Comparison of ENCODE assay signal across 8 cellular contexts in genomic region chr12:108629824-108630476, GRCh38. TPM values are rescaled to one million over a fixed set of nuclear protein-coding genes. Genes with fewer than 3 reads are reported as not detected.
A peak's percentile ranks its signal among the peaks of the same experiment; 100 is the strongest.
DNase-seq lines count a peak whose midpoint lies in the region; ATAC-seq and TF ChIP-seq lines count a peak whose summit lies in the region.

No MANE protein-coding gene starts in this region.

- H3F3A ChIP-seq in MM.1S (ENCODE audit: insufficient read depth, low read length) (peaks cover 83% of the 10 kb centered on the region), smooth muscle cell (ENCODE audit: low read depth) (peaks cover 14% of the 10 kb centered on the region)

- DNase-seq in AG04450 (ENCODE audit: low read depth, low spot score) (no peak), MM.1S (peak; percentile 44), activated T-cell treated with anti-CD3 and anti-CD28 coated beads for 4 hours (peak; percentile 54), fibroblast of the aortic adventitia (ENCODE audit: low read depth) (peak; percentile 86), smooth muscle cell (lab: John Stamatoyannopoulos, UW; ENCODE audit: unreplicated experiment) (peak; percentile 31), Kasumi-1 (lab: John Stamatoyannopoulos, UW) (no peak), NCI-H2196 (lab: John Stamatoyannopoulos, UW; ENCODE audit: unreplicated experiment) (no peak)

- no peaks in the 10 kb centered on the region for H3K36me3 ChIP-seq in MM.1S (replicated peaks; ENCODE audit: insufficient read depth, low read length)
- H3K36me3 ChIP-seq in smooth muscle cell (ENCODE audit: low read depth) = no peaks in the 10 kb centered on the region

- H3K27me3 ChIP-seq in AG04450 (ENCODE audit: control insufficient read depth, insufficient read depth, low read length) = no peaks in the 10 kb centered on the region
- no peaks in the 10 kb centered on the region for H3K27me3 ChIP-seq in MM.1S (replicated peaks; ENCODE audit: insufficient read depth, low read length)
- no peaks in the 10 kb centered on the region for H3K27me3 ChIP-seq in smooth muscle cell (ENCODE audit: low read depth)

- H3K9me3 ChIP-seq in AG04450 (ENCODE audit: control insufficient read depth, insufficient read depth, low read length) (no peaks in the 10 kb centered on the region), MM.1S (replicated peaks; ENCODE audit: insufficient read depth, low read length) (no peaks in the 10 kb centered on the region), smooth muscle cell (replicated peaks; ENCODE audit: low read depth) (no peaks in the 10 kb centered on the region)

- H3K27ac ChIP-seq in AG04450 (ENCODE audit: low read depth, low read length) (peak overlapping the region; percentile 91), MM.1S (ENCODE audit: low read length) (peak overlapping the region; percentile 99), smooth muscle cell (ENCODE audit: low read depth) (peak overlapping the region; percentile 95)

- CTCF ChIA-PET in AG04450 (lab: Charles Lee) = interaction anchor here (0.8 to 5.2 kb wide), 4 partner anchors 12 to 173 kb away, joined by 3 to 44 read pairs (median 6); no protein-coding TSS in a partner anchor

- TF ChIP-seq CTCF in AG04450 (IDR thresholded peaks at IDR 0.05; ENCODE audit: low read depth, low read length) = no peak
- no peak for TF ChIP-seq CTCF in MM.1S (IDR thresholded peaks at IDR 0.05; ENCODE audit: low read length)
- no peak for TF ChIP-seq CTCF in fibroblast of the aortic adventitia (IDR thresholded peaks at IDR 0.05; ENCODE audit: insufficient read depth, low read length)
- TF ChIP-seq CTCF in smooth muscle cell (IDR thresholded peaks at IDR 0.05; ENCODE audit: borderline replicate concordance, insufficient read depth, poor library complexity, severe bottlenecking) = no peak

- peak overlapping the region; percentile 99 for H3K9ac ChIP-seq in MM.1S (ENCODE audit: low read length)
- peak overlapping the region; percentile 80 for H3K9ac ChIP-seq in smooth muscle cell (ENCODE audit: low read depth)

- H3K4me3 ChIP-seq in AG04450 (ENCODE audit: low read depth, low read length) (no peak overlapping the region), MM.1S (ENCODE audit: low read length) (peak overlapping the region; percentile 62), fibroblast of the aortic adventitia (ENCODE audit: low read depth, low read length) (no peak overlapping the region), smooth muscle cell (no peak overlapping the region)

- peaks cover 87% of the 10 kb centered on the region for H3K79me2 ChIP-seq in MM.1S (ENCODE audit: low read length)
- H3K79me2 ChIP-seq in smooth muscle cell (ENCODE audit: low read depth) = no peaks in the 10 kb centered on the region

- H2AFZ ChIP-seq in MM.1S (ENCODE audit: low read length) (no peak overlapping the region), smooth muscle cell (ENCODE audit: low read depth) (no peak overlapping the region)

- peaks cover 67% of the 10 kb centered on the region for H3K4me1 ChIP-seq in MM.1S (ENCODE audit: low read length)
- H3K4me1 ChIP-seq in smooth muscle cell (ENCODE audit: low read depth) = peaks cover 13% of the 10 kb centered on the region

- H3K9me2 ChIP-seq in MM.1S (replicated peaks; ENCODE audit: insufficient read depth, low read length) = no peaks in the 10 kb centered on the region

- H3K4me2 ChIP-seq in MM.1S (ENCODE audit: low read depth, low read length) = peak overlapping the region; percentile 96
- peak overlapping the region; percentile 60 for H3K4me2 ChIP-seq in smooth muscle cell

- 47% methylated on average over 17 of the region's 17 CpGs for WGBS in smooth muscle cell (ENCODE audit: low lambda C conversion rate)

- H4K20me1 ChIP-seq in MM.1S (ENCODE audit: insufficient read depth, low read length) = no peaks in the 10 kb centered on the region
- H4K20me1 ChIP-seq in smooth muscle cell (ENCODE audit: low read depth) = no peaks in the 10 kb centered on the region

- POLR2A ChIA-PET in AG04450 (lab: Yijun Ruan, JAX) = interaction anchor here (0.6 to 0.8 kb wide), 2 partner anchors 175 to 627 kb away, joined by 3 read pairs; no protein-coding TSS in a partner anchor

- no peak for ATAC-seq in HG03097 (IDR thresholded peaks at IDR 0.05; ENCODE audit: low FRiP score, unreplicated experiment)

RNA-seq across cellular contexts. Expression of gene SELPLG, which starts 3.7 kb away (rescaled TPM):
- 6.1 and 9.8 TPM in 2 replicates for polyA plus RNA-seq in AG04450 (2011; rRNA removed)
- polyA minus RNA-seq in AG04450 (2011; rRNA and poly(A)+ RNA removed) = 5.1 and 5.7 TPM in 2 replicates
- 0.57 and 1.5 TPM in 2 replicates for total RNA-seq in fibroblast of the aortic adventitia (ENCODE audit: low replicate concordance)
- 1.3 and 2.0 TPM in 2 replicates for total RNA-seq in smooth muscle cell
- 0.09 and 1.6 TPM in 2 replicates for polyA plus RNA-seq in smooth muscle cell

RNA-seq across cellular contexts. Expression of gene TMEM119, which starts 32.1 kb away (rescaled TPM):
- polyA plus RNA-seq in AG04450 (2011; rRNA removed) (60.3 and 67.0 TPM in 2 replicates), smooth muscle cell (67.2 and 103 TPM in 2 replicates)
- 50.7 and 57.9 TPM in 2 replicates for polyA minus RNA-seq in AG04450 (2011; rRNA and poly(A)+ RNA removed)
- total RNA-seq in fibroblast of the aortic adventitia (ENCODE audit: low replicate concordance) (58.4 and 164 TPM in 2 replicates), smooth muscle cell (40.9 and 41.9 TPM in 2 replicates)

Comparison
In these comparisons a context has a peak if more than half of its experiments do, and no peak if none do; other contexts are left out.
1. DNase-seq: peak in MM.1S (single experiment), activated T-cell treated with anti-CD3 and anti-CD28 coated beads for 4 hours (single experiment), fibroblast of the aortic adventitia (single experiment) and smooth muscle cell (single experiment); none in AG04450 (single experiment), Kasumi-1 (0 of 2) and NCI-H2196 (single experiment).
2. Peak in every context shown above with its lines, with median percentiles within 50 percentile points of each other: H3K27ac ChIP-seq.